18 cellular contexts compared by ENCODE assay signal in genomic region chr17:61267847-61268246, GRCh38.
DNase-seq lines count a peak whose midpoint lies in the region; ATAC-seq, FAIRE-seq and TF ChIP-seq lines count a peak whose summit lies in the region.
"Had no signal": no experiment of that assay in that cellular context is flagged by ENCODE, and none has a peak within 500 bp of the region (broad histone marks: within the 10 kb centered on the region; RNA-seq: fewer than 3 reads in every experiment).

No MANE protein-coding gene starts in this region.

- peak; percentile 57 for ATAC-seq in activated CD4-positive, alpha-beta T cell treated with anti-CD3 and anti-CD28 coated beads for 36 hours
- ATAC-seq in GM12878 (no peak), GM19023 (IDR thresholded peaks at IDR 0.05; ENCODE audit: unreplicated experiment) (no peak)
- ATAC-seq: A549 had no signal

- no TSS peak for BruUV-seq in GM12878 (replicated peaks; lab: Mats Ljungman, UMichigan)

- in situ Hi-C loops in GM12878 (cut with MboI), result no loop called here

- no peaks in the 10 kb centered on the region for H3K27me3 ChIP-seq in GM12878 (replicated peaks in 1 of 2; ENCODE audit: control insufficient read depth in 2 of 2, insufficient read depth in 2 of 2, low read length in 1 of 2)

- no peak overlapping the region for H3K4me3 Mint-ChIP-seq in activated CD4-positive, alpha-beta T cell treated with anti-CD3 and anti-CD28 coated beads for 36 hours
- H3K4me3 Mint-ChIP-seq in mesothelial cell of epicardium (no peak overlapping the region), glutamatergic neuron (ENCODE audit: unreplicated experiment) (no peak overlapping the region)
- H3K4me3 Mint-ChIP-seq: CD4-positive, alpha-beta T cell; H9 had no signal

- FAIRE-seq in GM12878 (lab: Jason Lieb, UNC), result no peak
- FAIRE-seq in urothelium cell line (lab: Jason Lieb, UNC), result peak; percentile 44
- FAIRE-seq: A549, D721Med, G401.6, H1 had no signal

- H3K9ac ChIP-seq in GM12878 (ENCODE audit: control insufficient read depth, insufficient read depth, low read length), result no peak overlapping the region

- H3K4me1 ChIP-seq in GM12878 (ENCODE audit: control insufficient read depth, insufficient read depth, low read length), result 0 out of 2 replicates have a peak, but pooled peaks cover 3% of the 10 kb centered on the region
- H3K4me1 ChIP-seq: A549, Caco-2 had no signal

- no peaks in the 10 kb centered on the region for H3K27me3 Mint-ChIP-seq in activated CD4-positive, alpha-beta T cell treated with anti-CD3 and anti-CD28 coated beads for 36 hours
- no peaks in the 10 kb centered on the region for H3K27me3 Mint-ChIP-seq in mesothelial cell of epicardium (ENCODE audit: low read depth)
- no peaks in the 10 kb centered on the region for H3K27me3 Mint-ChIP-seq in glutamatergic neuron (ENCODE audit: unreplicated experiment)
- H3K27me3 Mint-ChIP-seq: CD4-positive, alpha-beta T cell had no signal

- no peaks in the 10 kb centered on the region for H3K79me2 ChIP-seq in GM12878 (ENCODE audit: control insufficient read depth, insufficient read depth, low read length)

- RAD21 ChIA-PET in GM12878 (lab: Charles Lee; ENCODE audit: unreplicated experiment), result no interaction called here

- no peaks in the 10 kb centered on the region for H3K36me3 ChIP-seq in GM12878 (ENCODE audit: control insufficient read depth in 2 of 2, insufficient read depth in 2 of 2, low read length in 1 of 2)

- H3K4me1 Mint-ChIP-seq in activated CD4-positive, alpha-beta T cell treated with anti-CD3 and anti-CD28 coated beads for 36 hours, result no peaks in the 10 kb centered on the region
- H3K4me1 Mint-ChIP-seq in mesothelial cell of epicardium (peaks cover 18% of the 10 kb centered on the region), glutamatergic neuron (ENCODE audit: low read depth, unreplicated experiment) (peaks cover 2% of the 10 kb centered on the region)
- H3K4me1 Mint-ChIP-seq: H9 had no signal

- SMC1A ChIA-PET in GM12878 (lab: Charles Lee; ENCODE audit: uncharacterized antibody, unreplicated experiment), result interaction anchor here (1.1 kb wide), 2 partner anchors 18 to 24 kb away, joined by 3 read pairs; no protein-coding TSS in a partner anchor

- 71% methylated on average over 5 of the region's 5 CpGs for WGBS in GM12878 (ENCODE audit: insufficient coverage, insufficient replicate concordance, low lambda C conversion rate, missing lambda C conversion rate)

- TF ChIP-seq CTCF in GM12878 (IDR thresholded peaks at IDR 0.05 in 2 of 3, conservative IDR thresholded peaks at IDR 0.05 in 1 of 3; ENCODE audit: control insufficient read depth in 2 of 3, extremely low read depth in 1 of 3, insufficient read depth in 1 of 3, low read depth in 3 of 3, low read length in 3 of 3), result no peak
- TF ChIP-seq CTCF in mesothelial cell of epicardium (IDR thresholded peaks at IDR 0.05; ENCODE audit: unreplicated experiment), result no peak
- TF ChIP-seq CTCF in glutamatergic neuron (IDR thresholded peaks at IDR 0.05; ENCODE audit: partially characterized antibody, unreplicated experiment), result no peak

- H4K20me1 ChIP-seq in GM12878 (ENCODE audit: control insufficient read depth, insufficient read depth), result no peaks in the 10 kb centered on the region

- H3K27ac Mint-ChIP-seq in activated CD4-positive, alpha-beta T cell treated with anti-CD3 and anti-CD28 coated beads for 36 hours, result no peak overlapping the region
- H3K27ac Mint-ChIP-seq in mesothelial cell of epicardium, result peak overlapping the region; percentile 22
- no peak overlapping the region for H3K27ac Mint-ChIP-seq in glutamatergic neuron (ENCODE audit: unreplicated experiment)
- H3K27ac Mint-ChIP-seq: CD4-positive, alpha-beta T cell; H9 had no signal

- no peak overlapping the region for H2AFZ ChIP-seq in GM12878 (ENCODE audit: control insufficient read depth, low read depth, low read length)

- CTCF ChIA-PET in activated CD4-positive, alpha-beta T cell treated with anti-CD3 and anti-CD28 coated beads for 36 hours (lab: Charles Lee), result interaction anchor here (0.6 kb wide), 1 partner anchor 31 kb away, joined by 3 read pairs; no protein-coding TSS in a partner anchor
- CTCF ChIA-PET in GM12878 (lab: Yijun Ruan, JAX), result interaction anchor here (1.1 kb wide), 1 partner anchor 547 kb away, joined by 3 read pairs; no protein-coding TSS in a partner anchor

- POLR2A ChIA-PET in activated CD4-positive, alpha-beta T cell treated with anti-CD3 and anti-CD28 coated beads for 36 hours (lab: Charles Lee), result no interaction called here
- POLR2A ChIA-PET in GM12878 (lab: Charles Lee), result no interaction called here

- TF ChIP-seq EP300 in GM12878 (IDR thresholded peaks at IDR 0.05; ENCODE audit: borderline replicate concordance in 1 of 2, control insufficient read depth in 1 of 2, low read depth in 2 of 2, low read length in 2 of 2), result no peak

- TF ChIP-seq POLR2A in GM12878 (IDR thresholded peaks at IDR 0.05; ENCODE audit: low read depth, low read length), result no peak

- no peak for DNase-seq in activated CD4-positive, alpha-beta T cell treated with anti-CD3 and anti-CD28 coated beads for 36 hours
- DNase-seq in activated CD4-positive, alpha-beta T cell treated with anti-CD3 and anti-CD28 coated beads for 48 hours, result no peak
- no peak for DNase-seq in GM12878 (ENCODE audit: low read depth, low spot score)
- DNase-seq in mesothelial cell of epicardium (ENCODE audit: low spot score in 2 of 2, unreplicated experiment in 2 of 2), result no peak
- DNase-seq in urothelium cell line (ENCODE audit: low spot score), result no peak
- no peak for DNase-seq in glutamatergic neuron
- no peak for DNase-seq in kidney glomerular epithelial cell (lab: John Stamatoyannopoulos, UW)
- DNase-seq: AML-193; Caco-2; CD4-positive, alpha-beta T cell; H9 had no signal

- no peak for TF ChIP-seq RAD21 in GM12878 (IDR thresholded peaks at IDR 0.05; ENCODE audit: insufficient read depth, low read depth, low read length)

- no peak overlapping the region for H3K4me2 ChIP-seq in GM12878 (ENCODE audit: control insufficient read depth, insufficient read depth)
- H3K4me2 ChIP-seq: A549 had no signal

- intact Hi-C loops in activated CD4-positive, alpha-beta T cell treated with anti-CD3 and anti-CD28 coated beads for 36 hours (cut with DNase I, micrococcal nuclease), result no loop called here
- intact Hi-C loops in GM12878 (cut with micrococcal nuclease; ENCODE audit: unreplicated experiment), result no loop called here

- H3K27ac ChIP-seq in GM12878 (ENCODE audit: control insufficient read depth, insufficient read depth), result no peak overlapping the region
- H3K27ac ChIP-seq: 22Rv1, A549, C4-2B had no signal

- H3K9me3 ChIP-seq in GM12878 (replicated peaks; ENCODE audit: control insufficient read depth, insufficient read depth, low read length), result no peaks in the 10 kb centered on the region
- H3K9me3 ChIP-seq: A549, Caco-2 had no signal

- H3K9me3 Mint-ChIP-seq in activated CD4-positive, alpha-beta T cell treated with anti-CD3 and anti-CD28 coated beads for 36 hours (ENCODE audit: low read depth), result no peaks in the 10 kb centered on the region
- H3K9me3 Mint-ChIP-seq in mesothelial cell of epicardium (no peaks in the 10 kb centered on the region), glutamatergic neuron (ENCODE audit: unreplicated experiment) (no peaks in the 10 kb centered on the region)
- H3K9me3 Mint-ChIP-seq: CD4-positive, alpha-beta T cell; H9 had no signal

- no peak overlapping the region for H3K4me3 ChIP-seq in GM12878
- H3K4me3 ChIP-seq: A549 had no signal

- no peaks in the 10 kb centered on the region for H3K36me3 Mint-ChIP-seq in activated CD4-positive, alpha-beta T cell treated with anti-CD3 and anti-CD28 coated beads for 36 hours (ENCODE audit: low read depth)
- H3K36me3 Mint-ChIP-seq in mesothelial cell of epicardium (peaks cover 4% of the 10 kb centered on the region), glutamatergic neuron (ENCODE audit: unreplicated experiment) (no peaks in the 10 kb centered on the region)

TF ChIP-seq in GM12878, 131 proteins besides CTCF, POLR2A, EP300 and RAD21:
- TF ChIP-seq ATF2 (IDR thresholded peaks at IDR 0.05; ENCODE audit: low read length) (no peak), SREBF2 (IDR thresholded peaks at IDR 0.05; ENCODE audit: low read length) (no peak), NFXL1 (IDR thresholded peaks at IDR 0.05; ENCODE audit: borderline replicate concordance) (peak; percentile 13; the same call in 1 of the 2 replicates)
